12 cellular contexts compared by ENCODE assay signal in genomic region chrX:1661922-1662221, GRCh38. TPM values are rescaled to one million over a fixed set of nuclear protein-coding genes. Genes with fewer than 3 reads are reported as not detected.
DNase-seq lines count a peak whose midpoint lies in the region; ATAC-seq and TF ChIP-seq lines count a peak whose summit lies in the region.
"Had no signal": no experiment of that assay in that cellular context is flagged by ENCODE, and none has a peak within 500 bp of the region (broad histone marks: within the 10 kb centered on the region; RNA-seq: fewer than 3 reads in every experiment).

No MANE protein-coding gene starts in this region.

- peak overlapping the region; percentile 99 for H3K27ac Mint-ChIP-seq in activated CD8-positive, alpha-beta T cell treated with anti-CD3 and anti-CD28 coated beads for 36 hours
- peak overlapping the region in 8 of 10 donors; percentile 93 to 100 (median 98) for H3K27ac Mint-ChIP-seq in naive thymus-derived CD8-positive, alpha-beta T cell

- no peaks in the 10 kb centered on the region for H3K27me3 Mint-ChIP-seq in activated CD8-positive, alpha-beta T cell treated with anti-CD3 and anti-CD28 coated beads for 36 hours
- H3K27me3 Mint-ChIP-seq in naive thymus-derived CD8-positive, alpha-beta T cell, result no peaks in the 10 kb centered on the region

- no peak for TF ChIP-seq CTCF in activated CD8-positive, alpha-beta T cell treated with anti-CD3 and anti-CD28 coated beads for 36 hours (IDR thresholded peaks at IDR 0.05)
- TF ChIP-seq CTCF in A673 (conservative IDR thresholded peaks at IDR 0.05; ENCODE audit: low read depth, low read length), result no peak
- TF ChIP-seq CTCF in uterus (IDR thresholded peaks at IDR 0.05), result no peak
- TF ChIP-seq CTCF in breast epithelium (IDR thresholded peaks at IDR 0.05), result no peak

- DNase-seq in activated CD8-positive, alpha-beta T cell treated with anti-CD3 and anti-CD28 coated beads for 36 hours, result no peak
- DNase-seq in naive thymus-derived CD8-positive, alpha-beta T cell, result no peak
- no peak for DNase-seq in A673 (ENCODE audit: low spot score)
- no peak for DNase-seq in uterus
- DNase-seq in breast epithelium (ENCODE audit: low spot score in 2 of 2), result no peak
- DNase-seq: cortex of kidney, NCI-H1105, SIG-M5 had no signal

- peak; percentile 18 for ATAC-seq in HG02852 (IDR thresholded peaks at IDR 0.05; ENCODE audit: unreplicated experiment)
- no peak for ATAC-seq in activated CD8-positive, alpha-beta T cell treated with anti-CD3 and anti-CD28 coated beads for 36 hours
- ATAC-seq in naive thymus-derived CD8-positive, alpha-beta T cell, result peak in 1 of 2 donors; percentile 57

- no peaks in the 10 kb centered on the region for H3K36me3 ChIP-seq in ES-I3 (ENCODE audit: insufficient read depth, low read length)
- H3K36me3 ChIP-seq in A673 (ENCODE audit: insufficient read depth, low read length, poor library complexity, severe bottlenecking), result no peaks in the 10 kb centered on the region
- no peaks in the 10 kb centered on the region for H3K36me3 ChIP-seq in uterus
- H3K36me3 ChIP-seq in breast epithelium, result no peaks in the 10 kb centered on the region

- H3K27me3 ChIP-seq in A673 (replicated peaks; ENCODE audit: insufficient read depth, low read depth, low read length, poor library complexity) (no peaks in the 10 kb centered on the region), uterus (no peaks in the 10 kb centered on the region), breast epithelium (no peaks in the 10 kb centered on the region)

- H3K4me1 ChIP-seq in ES-I3 (ENCODE audit: insufficient read depth, low read length) (peaks cover 10% of the 10 kb centered on the region), A673 (ENCODE audit: insufficient read depth, low read length, poor library complexity, severe bottlenecking) (no peaks in the 10 kb centered on the region), uterus (no peaks in the 10 kb centered on the region), breast epithelium (no peaks in the 10 kb centered on the region)

- POLR2A ChIA-PET in activated CD8-positive, alpha-beta T cell treated with anti-CD3 and anti-CD28 coated beads for 36 hours (lab: Charles Lee), result no interaction called here
- POLR2A ChIA-PET in naive thymus-derived CD8-positive, alpha-beta T cell (lab: Charles Lee), result no interaction called here
- POLR2A ChIA-PET in A673 (lab: Charles Lee; ENCODE audit: low non-redundant PET), result no interaction called here

- peaks cover 4% of the 10 kb centered on the region for H3K9me3 Mint-ChIP-seq in activated CD8-positive, alpha-beta T cell treated with anti-CD3 and anti-CD28 coated beads for 36 hours
- no peaks in the 10 kb centered on the region for H3K9me3 Mint-ChIP-seq in naive thymus-derived CD8-positive, alpha-beta T cell
- H3K9me3 Mint-ChIP-seq: neural crest cell had no signal

- H3K36me3 Mint-ChIP-seq in activated CD8-positive, alpha-beta T cell treated with anti-CD3 and anti-CD28 coated beads for 36 hours (ENCODE audit: low read depth), result peaks cover 58% of the 10 kb centered on the region
- peaks cover 7 to 33% (median 16%) of the 10 kb centered on the region in 3 donors for H3K36me3 Mint-ChIP-seq in naive thymus-derived CD8-positive, alpha-beta T cell

- H3K9ac ChIP-seq in ES-I3 (ENCODE audit: low read depth, low read length), result peak overlapping the region; percentile 57; the same call in 1 of the 2 replicates

- no TSS peak for BruUV-seq in A673 (replicated peaks; lab: Mats Ljungman, UMichigan)

- no peak overlapping the region for H3K27ac ChIP-seq in A673 (ENCODE audit: low read depth, low read length, poor library complexity, severe bottlenecking)
- H3K27ac ChIP-seq in uterus, result no peak overlapping the region
- no peak overlapping the region for H3K27ac ChIP-seq in breast epithelium

- CTCF ChIA-PET in activated CD8-positive, alpha-beta T cell treated with anti-CD3 and anti-CD28 coated beads for 36 hours (lab: Charles Lee), result no interaction called here
- CTCF ChIA-PET in A673 (lab: Charles Lee), result no interaction called here

- H3K4me1 Mint-ChIP-seq in activated CD8-positive, alpha-beta T cell treated with anti-CD3 and anti-CD28 coated beads for 36 hours (ENCODE audit: low read depth), result peaks cover 52% of the 10 kb centered on the region
- peaks cover 26 to 79% (median 55%) of the 10 kb centered on the region in 4 donors for H3K4me1 Mint-ChIP-seq in naive thymus-derived CD8-positive, alpha-beta T cell

- H3K9me3 ChIP-seq in ES-I3 (ENCODE audit: control insufficient read depth, insufficient read depth, low read length) (no peaks in the 10 kb centered on the region), A673 (ENCODE audit: low read depth, low read length, poor library complexity, severe bottlenecking) (no peaks in the 10 kb centered on the region), uterus (no peaks in the 10 kb centered on the region), breast epithelium (peaks cover 0 to 11% of the 10 kb centered on the region in 2 donors)

- TF ChIP-seq POLR2A in uterus (IDR thresholded peaks at IDR 0.05), result no peak
- TF ChIP-seq POLR2A in breast epithelium (IDR thresholded peaks at IDR 0.05), result no peak

- peak overlapping the region; percentile 91 for H3K4me3 Mint-ChIP-seq in activated CD8-positive, alpha-beta T cell treated with anti-CD3 and anti-CD28 coated beads for 36 hours
- H3K4me3 Mint-ChIP-seq in naive thymus-derived CD8-positive, alpha-beta T cell, result peak overlapping the region in 8 of 10 donors; percentile 72 to 95 (median 91)
- H3K4me3 Mint-ChIP-seq: neural crest cell had no signal

- H3K4me3 ChIP-seq in A673 (ENCODE audit: low read depth, low read length, poor library complexity, severe bottlenecking), result no peak overlapping the region
- H3K4me3 ChIP-seq in uterus, result no peak overlapping the region
- peak overlapping the region in 1 of 3 donors; percentile 9 for H3K4me3 ChIP-seq in breast epithelium

- intact Hi-C loops in activated CD8-positive, alpha-beta T cell treated with anti-CD3 and anti-CD28 coated beads for 36 hours (cut with micrococcal nuclease), result loop anchor here (5.0 kb wide), 1 partner anchor 210 kb away; the partner anchor contains the start of gene ASMTL
- intact Hi-C loops in A673 (cut with micrococcal nuclease; ENCODE audit: unreplicated experiment) (no loop called here), uterus (cut with DNase I; ENCODE audit: low total_unique reads) (no loop called here), breast epithelium (cut with DNase I; ENCODE audit: low total_unique reads) (no loop called here)

RNA-seq across cellular contexts. Expression of gene ASMT, which starts 47.0 kb away (rescaled TPM):
- total RNA-seq in activated CD8-positive, alpha-beta T cell treated with anti-CD3 and anti-CD28 coated beads for 36 hours, result under 1 TPM in 1 of 2 experiments, not detected in 1; 0.41 TPM
- not detected for total RNA-seq in naive thymus-derived CD8-positive, alpha-beta T cell
- polyA plus RNA-seq in naive thymus-derived CD8-positive, alpha-beta T cell, result not detected
- total RNA-seq in A673 (2021) (not detected in 2 replicates), uterus (1 to 10 TPM in 1 of 4 donors, under 1 TPM in 1, not detected in 2; 0.21 to 2.6 TPM), breast epithelium (not detected)
- total RNA-seq: fibroblast of villous mesenchyme had no signal
